Comparison of ENCODE assay signal across 7 cellular contexts in the genomic region with DNA sequence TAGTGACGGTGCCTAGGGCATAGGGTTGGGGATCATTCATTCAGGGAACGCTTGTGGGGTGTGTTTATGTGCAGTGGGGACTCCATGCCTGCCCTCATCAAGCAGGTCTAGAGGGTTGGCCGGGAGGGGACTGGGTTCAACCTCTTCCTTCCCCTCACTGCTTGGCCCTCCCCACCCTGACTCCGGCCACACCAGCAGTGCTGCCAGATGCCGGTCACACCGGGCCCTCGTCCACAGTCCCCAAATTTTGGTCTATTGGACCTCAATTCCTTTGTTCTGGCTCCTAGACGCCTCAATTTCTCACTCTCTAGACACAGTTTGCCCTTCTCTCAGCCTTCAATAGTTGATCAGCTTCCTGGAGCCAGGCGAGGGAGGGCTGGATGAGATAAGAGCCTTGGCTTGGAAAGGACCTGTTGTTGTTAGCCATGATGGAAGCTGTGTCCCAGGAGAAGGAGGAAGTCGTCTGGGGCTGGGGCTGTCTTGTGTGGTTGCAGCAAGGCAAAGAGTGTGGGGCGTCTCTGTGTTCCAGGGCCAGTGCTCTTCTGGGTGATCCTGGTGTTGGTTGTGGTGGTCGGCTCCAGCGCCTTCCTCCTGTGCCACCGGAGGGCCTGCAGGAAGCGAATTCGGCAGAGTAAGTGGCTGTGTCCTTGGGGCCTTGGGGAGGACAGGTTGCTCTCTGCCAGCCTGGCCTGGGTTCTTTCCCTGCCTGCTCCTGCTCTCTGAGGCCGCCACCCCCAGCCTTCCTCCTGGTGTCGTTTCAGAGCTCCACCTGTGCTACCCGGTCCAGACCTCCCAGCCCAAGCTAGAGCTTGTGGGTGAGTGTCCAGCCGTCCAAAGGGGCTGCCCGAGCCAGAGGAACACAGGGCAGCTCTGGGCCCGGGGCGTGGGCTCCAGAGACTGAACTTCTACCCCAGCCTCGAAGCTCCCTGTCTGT. TPM values are rescaled to one million over a fixed set of nuclear protein-coding genes. Genes with fewer than 3 reads are reported as not detected.
DNase-seq lines count a peak whose midpoint lies in the region; ATAC-seq and TF ChIP-seq lines count a peak whose summit lies in the region.

No MANE protein-coding gene starts in this region.

- H3K9me3 Mint-ChIP-seq in osteocyte (ENCODE audit: unreplicated experiment), result no peaks in the 10 kb centered on the region

- ATAC-seq in HG02763 (IDR thresholded peaks at IDR 0.05; ENCODE audit: unreplicated experiment), result no peak

- H3K27me3 Mint-ChIP-seq in osteocyte (ENCODE audit: unreplicated experiment), result peaks cover 26% of the 10 kb centered on the region

- peaks cover 34% of the 10 kb centered on the region for H3K4me1 Mint-ChIP-seq in osteocyte (ENCODE audit: unreplicated experiment)

- H3K36me3 Mint-ChIP-seq in osteocyte (ENCODE audit: unreplicated experiment), result no peaks in the 10 kb centered on the region

- H3K27ac Mint-ChIP-seq in osteocyte (ENCODE audit: unreplicated experiment), result no peak overlapping the region

- no peak overlapping the region for H3K4me3 Mint-ChIP-seq in osteocyte (ENCODE audit: unreplicated experiment)

- H3K4me3 ChIP-seq in NB4 (ENCODE audit: low read depth, low read length), result no peak overlapping the region
- no peak overlapping the region for H3K4me3 ChIP-seq in fibroblast of the aortic adventitia (ENCODE audit: low read depth, low read length)

- DNase-seq in NB4 (ENCODE audit: low read depth) (peak; percentile 53), fibroblast of the aortic adventitia (ENCODE audit: low read depth) (peak; percentile 29), osteocyte (ENCODE audit: extremely low spot score, unreplicated experiment) (no peak), NCI-H226 (no peak), retina (no peak)

- in situ Hi-C loops in GM18951 (cut with MboI; ENCODE audit: low sequenced_read_pairs, unreplicated experiment), result no loop called here

- TF ChIP-seq CTCF in NB4 (IDR thresholded peaks at IDR 0.05; ENCODE audit: low read depth, low read length), result no peak
- TF ChIP-seq CTCF in fibroblast of the aortic adventitia (IDR thresholded peaks at IDR 0.05; ENCODE audit: insufficient read depth, low read length), result no peak
- peak; percentile 2 for TF ChIP-seq CTCF in osteocyte (IDR thresholded peaks at IDR 0.05)

- TF ChIP-seq POLR2A in GM18951 (IDR thresholded peaks at IDR 0.05; ENCODE audit: extremely low read depth, insufficient read depth, insufficient read length) (peak; percentile 0), NB4 (IDR thresholded peaks at IDR 0.05; ENCODE audit: extremely low read depth, insufficient read length) (no peak)

RNA-seq across cellular contexts. Expression of a gene that starts 41.1 kb away (rescaled TPM):
- total RNA-seq in fibroblast of the aortic adventitia (ENCODE audit: low replicate concordance) (7.3 and 10.7 TPM in 2 replicates), osteocyte (3.7 and 7.4 TPM in 2 replicates)

Comparison
In these comparisons a context has a peak if more than half of its experiments do, and no peak if none do; other contexts are left out.
1. DNase-seq: peak in NB4 (single experiment) and fibroblast of the aortic adventitia (single experiment); none in osteocyte (single experiment), NCI-H226 (single experiment) and retina (single experiment).